In the genomic region with DNA sequence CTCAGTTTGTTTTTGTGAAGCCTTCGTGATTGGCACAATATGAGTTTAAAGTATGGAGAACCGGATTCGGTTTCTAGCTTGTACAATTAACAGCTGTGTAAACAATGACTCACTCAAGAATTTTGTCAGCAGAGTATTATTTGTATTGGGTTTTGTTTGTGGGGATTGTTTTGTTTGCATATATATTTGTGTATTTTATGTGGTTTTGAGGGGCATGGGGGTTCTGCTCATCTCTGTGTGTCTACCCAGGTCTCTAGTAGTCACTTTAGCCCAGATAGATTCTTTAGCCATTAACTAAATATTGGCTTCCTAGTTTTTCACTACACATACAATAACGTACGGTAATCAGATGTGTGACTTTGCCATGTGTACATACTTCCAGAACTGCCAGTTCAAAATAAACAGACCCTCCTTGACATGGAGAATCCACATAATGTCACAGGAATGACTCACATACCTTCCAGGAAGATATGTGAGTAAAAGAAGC, we compare ENCODE assay signal across 1 cellular context.
TF ChIP-seq lines count a peak whose summit lies in the region.

No MANE protein-coding gene starts in this region.

TF ChIP-seq in K562, 482 proteins besides CTCF, POLR2A, EP300 and RAD21:
- TF ChIP-seq FOSL1 (tag; conservative IDR thresholded peaks at IDR 0.05) (peak; percentile 44), E2F3 (CRISPR knock-in tag; IDR thresholded peaks at IDR 0.05) (no peak), BMI1 (IDR thresholded peaks at IDR 0.05; ENCODE audit: low read length) (no peak), PPARD (CRISPR knock-in tag; IDR thresholded peaks at IDR 0.05) (no peak), ARID1B (IDR thresholded peaks at IDR 0.05) (peak; percentile 18; the same call in 1 of the 2 replicates), NR3C1 (CRISPR knock-in tag; IDR thresholded peaks at IDR 0.05) (no peak), KAT8 (IDR thresholded peaks at IDR 0.05; ENCODE audit: low read depth) (no peak), ZNF77 (CRISPR knock-in tag; IDR thresholded peaks at IDR 0.05) (no peak), ATF3 (IDR thresholded peaks at IDR 0.05) (peak; percentile 43; the same call in 1 of the 2 replicates), ATF3 (CRISPR knock-in tag; conservative IDR thresholded peaks at IDR 0.05) (no peak), FOXA3 (CRISPR knock-in tag; conservative IDR thresholded peaks at IDR 0.05 in 1 of 2, IDR thresholded peaks at IDR 0.05 in 1 of 2) (peak; percentile 37 to 86; a peak in 2 of 4 replicates), PHB (CRISPR knock-in tag; IDR thresholded peaks at IDR 0.05) (no peak), SMARCE1 (IDR thresholded peaks at IDR 0.05) (peak; percentile 27; the same call in 1 of the 2 replicates), JUND (IDR thresholded peaks at IDR 0.05; ENCODE audit: borderline replicate concordance, low read depth, low read length) (peak; percentile 29; the same call in 1 of the 2 replicates), JUND (tag; IDR thresholded peaks at IDR 0.05; ENCODE audit: borderline replicate concordance, low read depth, low read length) (peak; percentile 53; the same call in 2 of the 3 replicates), NR2C2 (CRISPR knock-in tag; IDR thresholded peaks at IDR 0.05) (no peak), NR2C2 (tag; IDR thresholded peaks at IDR 0.05) (no peak), FOXA1 (IDR thresholded peaks at IDR 0.05; ENCODE audit: borderline replicate concordance) (peak; percentile 54; the same call in 1 of the 2 replicates)
- TF ChIP-seq, protein P1, sequence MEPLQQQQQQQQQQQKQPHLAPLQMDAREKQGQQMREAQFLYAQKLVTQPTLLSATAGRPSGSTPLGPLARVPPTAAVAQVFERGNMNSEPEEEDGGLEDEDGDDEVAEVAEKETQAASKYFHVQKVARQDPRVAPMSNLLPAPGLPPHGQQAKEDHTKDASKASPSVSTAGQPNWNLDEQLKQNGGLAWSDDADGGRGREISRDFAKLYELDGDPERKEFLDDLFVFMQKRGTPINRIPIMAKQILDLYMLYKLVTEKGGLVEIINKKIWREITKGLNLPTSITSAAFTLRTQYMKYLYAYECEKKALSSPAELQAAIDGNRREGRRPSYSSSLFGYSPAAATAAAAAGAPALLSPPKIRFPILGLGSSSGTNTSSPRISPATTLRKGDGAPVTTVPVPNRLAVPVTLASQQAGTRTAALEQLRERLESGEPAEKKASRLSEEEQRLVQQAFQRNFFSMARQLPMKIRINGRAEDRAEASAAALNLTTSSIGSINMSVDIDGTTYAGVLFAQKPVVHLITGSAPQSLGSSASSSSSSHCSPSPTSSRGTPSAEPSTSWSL (CRISPR knock-in tag; IDR thresholded peaks at IDR 0.05; ENCODE audit: borderline replicate concordance): no peak
